31 cellular contexts compared by ENCODE assay signal in the genomic region with DNA sequence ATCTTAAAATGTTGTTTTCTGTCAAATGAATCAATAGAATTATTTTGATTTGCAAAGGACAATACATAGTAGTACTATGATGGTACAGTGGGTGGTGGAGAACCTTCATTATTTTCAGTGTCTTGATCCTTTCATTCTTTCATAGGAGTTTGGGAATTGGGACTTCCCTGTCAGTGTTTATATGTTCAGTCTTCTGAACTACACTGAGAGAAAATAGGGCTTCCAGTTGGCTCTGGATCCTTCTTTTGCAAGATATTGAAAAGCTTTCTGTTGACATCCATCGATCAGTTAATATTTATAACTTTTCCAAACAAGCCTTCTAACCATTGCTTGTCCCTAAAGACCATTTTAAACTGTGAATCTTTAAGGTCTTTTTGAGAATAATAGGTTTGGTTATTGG.
DNase-seq lines count a peak whose midpoint lies in the region; ATAC-seq, FAIRE-seq and TF ChIP-seq lines count a peak whose summit lies in the region.
"Had no signal": no experiment of that assay in that cellular context is flagged by ENCODE, and none has a peak within 500 bp of the region (broad histone marks: within the 10 kb centered on the region; RNA-seq: fewer than 3 reads in every experiment).

No MANE protein-coding gene starts in this region.

- POLR2A ChIA-PET in HepG2 (lab: Yijun Ruan, JAX): no interaction called here

- TF ChIP-seq CTCF in right lobe of liver (IDR thresholded peaks at IDR 0.05): no peak
- no peak for TF ChIP-seq CTCF in HepG2 (CRISPR knock-in tag; IDR thresholded peaks at IDR 0.05)
- no peak for TF ChIP-seq CTCF in adrenal gland (IDR thresholded peaks at IDR 0.05)

- H3K27ac ChIP-seq in right lobe of liver: no peak overlapping the region
- no peak overlapping the region for H3K27ac ChIP-seq in HepG2 (ENCODE audit: extremely low read length, insufficient read depth, low read length)
- H3K27ac ChIP-seq in mesenchymal stem cell (ENCODE audit: low read length, poor library complexity, severe bottlenecking): no peak overlapping the region
- no peak overlapping the region for H3K27ac ChIP-seq in adrenal gland
- H3K27ac ChIP-seq: 22Rv1, A549, BLaER1, C4-2B had no signal

- no peak overlapping the region for H2BK12ac ChIP-seq in mesenchymal stem cell (ENCODE audit: low read length in 2 of 2)

- no peaks in the 10 kb centered on the region for H4K20me1 ChIP-seq in HepG2 (ENCODE audit: insufficient read depth, low read length)
- H4K20me1 ChIP-seq: BLaER1; BLaER1 treated with 17β-estradiol and CSF1 and Interleukin-3, amounts not matched to agents 10 nM and 100 nM had no signal

- no peak overlapping the region for H2BK5ac ChIP-seq in mesenchymal stem cell (ENCODE audit: low read depth, low read length, poor library complexity, severe bottlenecking)

- DNase-seq in right lobe of liver (no peak), HepG2 (ENCODE audit: low spot score) (no peak), left lobe of liver (ENCODE audit: low spot score) (no peak), mesenchymal stem cell (no peak), adrenal gland (no peak)
- DNase-seq: 8988T; ACHN; AML-193; BE2C; C1 segment of cervical spinal cord; Caco-2; Calu3; CD4-positive, alpha-beta memory T cell; CD4-positive, alpha-beta T cell; CD4-positive, CD25-positive, alpha-beta regulatory T cell; CD8-positive, alpha-beta memory T cell; CD8-positive, alpha-beta T cell; COR-L47; DMS 273 treated with DMSO at 0.1 percent for 48 hours; DMS153; DMS53; DMS79; DMS79 treated with DMSO at 0.1 percent for 48 hours; DND-41; EL had no signal

- in situ Hi-C loops in HepG2 (cut with HindIII; ENCODE audit: extremely low pct_ligation_motif_present, low pct_unique_long_range_greater_than_20kb): no loop called here

- CTCF ChIA-PET in HepG2 (lab: Yijun Ruan, JAX; ENCODE audit: low intra/inter-chr PET ratio, low total read pairs): no interaction called here

- peaks cover 0 to 28% (median 7%) of the 10 kb centered on the region in 4 donors for H3K4me1 ChIP-seq in right lobe of liver
- no peaks in the 10 kb centered on the region for H3K4me1 ChIP-seq in HepG2 (ENCODE audit: insufficient read depth, low read length)
- H3K4me1 ChIP-seq in mesenchymal stem cell (ENCODE audit: control insufficient read depth, insufficient read depth, low read depth, low read length): no peaks in the 10 kb centered on the region
- H3K4me1 ChIP-seq in adrenal gland (replicated peaks in 1 of 2): no peaks in the 10 kb centered on the region
- H3K4me1 ChIP-seq: BLaER1 had no signal

- no TSS peak for BruUV-seq in HepG2 (replicated peaks; lab: Mats Ljungman, UMichigan)

- ATAC-seq in right lobe of liver (peak in 3 of 4 donors; percentile 43 to 64 (median 64)), HepG2 (no peak), left lobe of liver (peak; percentile 31), GM19324 (IDR thresholded peaks at IDR 0.05; ENCODE audit: low FRiP score, unreplicated experiment) (no peak)
- ATAC-seq: A549; CD8-positive, alpha-beta T cell had no signal

- no peak overlapping the region for H2AFZ ChIP-seq in HepG2 (ENCODE audit: low read length)
- no peak overlapping the region for H2AFZ ChIP-seq in mesenchymal stem cell (ENCODE audit: low read depth, low read length)

- no peak overlapping the region for H4K8ac ChIP-seq in mesenchymal stem cell (ENCODE audit: low read length)

- H3K9ac ChIP-seq in HepG2 (ENCODE audit: insufficient read depth, low read depth, low read length) (no peak overlapping the region), mesenchymal stem cell (ENCODE audit: low read length) (peak overlapping the region; percentile 61)
- H3K9ac ChIP-seq: BLaER1; BLaER1 treated with 17β-estradiol and CSF1 and Interleukin-3, amounts not matched to agents 10 nM and 100 nM had no signal

- TF ChIP-seq EP300 in HepG2 (IDR thresholded peaks at IDR 0.05; ENCODE audit: low read depth in 2 of 2, low read length in 2 of 2) (no peak), HepG2 (CRISPR knock-in tag; IDR thresholded peaks at IDR 0.05; ENCODE audit: borderline replicate concordance) (no peak)

- no peak for FAIRE-seq in HepG2 (lab: Jason Lieb, UNC)
- FAIRE-seq: A549 had no signal

- H3K27me3 ChIP-seq in right lobe of liver (no peaks in the 10 kb centered on the region), HepG2 (ENCODE audit: control insufficient read depth in 1 of 2, insufficient read depth in 2 of 2, low read length in 2 of 2) (no peaks in the 10 kb centered on the region), mesenchymal stem cell (ENCODE audit: control insufficient read depth in 1 of 2, insufficient read depth in 1 of 2, low read length in 2 of 2) (no peaks in the 10 kb centered on the region), adrenal gland (no peaks in the 10 kb centered on the region)
- H3K27me3 ChIP-seq: BE2C; BLaER1; BLaER1 treated with 17β-estradiol and CSF1 and Interleukin-3, amounts not matched to agents 10 nM and 100 nM had no signal

- H3K18ac ChIP-seq in mesenchymal stem cell (ENCODE audit: low read depth in 1 of 2, low read length in 2 of 2): no peak overlapping the region

- no peak overlapping the region for H4K91ac ChIP-seq in mesenchymal stem cell (ENCODE audit: low read length)

- no peaks in the 10 kb centered on the region for H3K79me2 ChIP-seq in HepG2 (ENCODE audit: insufficient read depth, low read length)

- no peak overlapping the region for H3K14ac ChIP-seq in mesenchymal stem cell (ENCODE audit: low read length in 2 of 2)

- intact Hi-C loops in right lobe of liver (cut with DNase I) (no loop called here), HepG2 (cut with micrococcal nuclease; ENCODE audit: unreplicated experiment) (no loop called here), adrenal gland (cut with DNase I) (no loop called here)

- H3K4me3 ChIP-seq in right lobe of liver (no peak overlapping the region), HepG2 (replicated peaks in 1 of 3; ENCODE audit: insufficient read depth in 1 of 3, low read depth in 2 of 3, low read length in 3 of 3) (no peak overlapping the region), mesenchymal stem cell (ENCODE audit: insufficient read depth in 1 of 2, low read depth in 1 of 2, low read length in 2 of 2) (no peak overlapping the region), adrenal gland (no peak overlapping the region)
- H3K4me3 ChIP-seq: A549; BLaER1; BLaER1 treated with 17β-estradiol and CSF1 and Interleukin-3, amounts not matched to agents 10 nM and 100 nM had no signal

- no peaks in the 10 kb centered on the region for H3K79me1 ChIP-seq in mesenchymal stem cell (replicated peaks; ENCODE audit: low read length, poor library complexity, severe bottlenecking)

- H3K4me2 ChIP-seq in HepG2 (ENCODE audit: low read depth, low read length) (no peak overlapping the region), mesenchymal stem cell (ENCODE audit: low read length, poor library complexity, severe bottlenecking) (no peak overlapping the region)
- H3K4me2 ChIP-seq: A549, BLaER1 had no signal

- H3K9me3 ChIP-seq in right lobe of liver (no peaks in the 10 kb centered on the region), HepG2 (ENCODE audit: low read length) (no peaks in the 10 kb centered on the region), mesenchymal stem cell (ENCODE audit: control insufficient read depth, low read length) (no peaks in the 10 kb centered on the region), adrenal gland (replicated peaks in 1 of 3) (no peaks in the 10 kb centered on the region)
- H3K9me3 ChIP-seq: A549; BE2C; BLaER1; BLaER1 treated with 17β-estradiol and CSF1 and Interleukin-3, amounts not matched to agents 10 nM and 100 nM; Caco-2 had no signal

- WGBS in right lobe of liver (ENCODE audit: insufficient coverage, low coverage, low lambda C conversion rate, missing lambda C conversion rate): 33% methylated on average over 1 of the region's 1 CpG
- WGBS in HepG2 (ENCODE audit: low lambda C conversion rate): 94% methylated on average over 1 of the region's 1 CpG
- 100% methylated on average over 1 of the region's 1 CpG for WGBS in mesenchymal stem cell
- WGBS in adrenal gland, 4 donors: 85 to 100% (median 96%) methylated on average over 1 of the region's 1 CpG

- H3K4ac ChIP-seq in mesenchymal stem cell (ENCODE audit: low read depth in 1 of 2, low read length in 2 of 2): no peak overlapping the region

- TF ChIP-seq RAD21 in HepG2 (CRISPR knock-in tag; IDR thresholded peaks at IDR 0.05): no peak

- H2AK5ac ChIP-seq in mesenchymal stem cell (ENCODE audit: low read length, severe bottlenecking): no peak overlapping the region

- H2BK15ac ChIP-seq in mesenchymal stem cell (ENCODE audit: low read depth, poor library complexity, severe bottlenecking): no peak overlapping the region

- no peak overlapping the region for H3K23ac ChIP-seq in mesenchymal stem cell (ENCODE audit: low read length in 2 of 2)

- H3K36me3 ChIP-seq in right lobe of liver (no peaks in the 10 kb centered on the region), HepG2 (replicated peaks in 1 of 2; ENCODE audit: control insufficient read depth in 1 of 2, insufficient read depth in 2 of 2, low read length in 2 of 2) (no peaks in the 10 kb centered on the region), mesenchymal stem cell (ENCODE audit: control insufficient read depth in 1 of 2, insufficient read depth in 2 of 2, low read depth in 1 of 2, low read length in 2 of 2) (no peaks in the 10 kb centered on the region), adrenal gland (replicated peaks in 1 of 2) (no peaks in the 10 kb centered on the region)
- H3K36me3 ChIP-seq: BE2C, BLaER1 had no signal

- no peak overlapping the region for H2BK120ac ChIP-seq in mesenchymal stem cell (ENCODE audit: low read depth, low read length)

- TF ChIP-seq POLR2A in right lobe of liver (IDR thresholded peaks at IDR 0.05) (no peak), HepG2 (IDR thresholded peaks at IDR 0.05; ENCODE audit: insufficient read depth in 1 of 2, low read depth in 2 of 2, low read length in 2 of 2) (no peak), adrenal gland (IDR thresholded peaks at IDR 0.05) (no peak)

TF ChIP-seq in HepG2, 621 proteins besides CTCF, POLR2A, EP300 and RAD21 (continues in another document):
- no peak for TF ChIP-seq ZNF3 (CRISPR knock-in tag; IDR thresholded peaks at IDR 0.05)
- TF ChIP-seq, protein P1, sequence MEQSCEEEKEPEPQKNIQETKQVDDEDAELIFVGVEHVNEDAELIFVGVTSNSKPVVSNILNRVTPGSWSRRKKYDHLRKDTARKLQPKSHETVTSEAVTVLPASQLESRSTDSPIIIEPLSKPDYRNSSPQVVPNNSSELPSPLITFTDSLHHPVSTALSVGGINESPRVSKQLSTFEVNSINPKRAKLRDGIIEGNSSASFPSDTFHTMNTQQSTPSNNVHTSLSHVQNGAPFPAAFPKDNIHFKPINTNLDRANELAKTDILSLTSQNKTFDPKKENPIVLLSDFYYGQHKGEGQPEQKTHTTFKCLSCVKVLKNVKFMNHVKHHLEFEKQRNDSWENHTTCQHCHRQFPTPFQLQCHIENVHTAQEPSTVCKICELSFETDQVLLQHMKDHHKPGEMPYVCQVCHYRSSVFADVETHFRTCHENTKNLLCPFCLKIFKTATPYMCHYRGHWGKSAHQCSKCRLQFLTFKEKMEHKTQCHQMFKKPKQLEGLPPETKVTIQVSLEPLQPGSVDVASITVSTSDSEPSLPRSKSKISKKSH (CRISPR knock-in tag; IDR thresholded peaks at IDR 0.05; ENCODE audit: borderline replicate concordance): no peak

Comparison
In these comparisons a context has a peak if more than half of its experiments do, and no peak if none do; other contexts are left out.
1. ATAC-seq: peak in right lobe of liver (3 of 4) and left lobe of liver (single experiment); none in HepG2 (single experiment) and GM19324 (single experiment).